7 cellular contexts compared by ENCODE assay signal in genomic region chr20:30164389-30164788, GRCh38.
DNase-seq lines count a peak whose midpoint lies in the region; ATAC-seq and TF ChIP-seq lines count a peak whose summit lies in the region.
"Not testable (repeated sequence)": the region's sequence is repeated elsewhere in the genome, so short reads cannot be mapped to it uniquely, and the experiment has no call there.

No MANE protein-coding gene starts in this region.

- not testable (repeated sequence) for H3K9me3 Mint-ChIP-seq in CD4-positive, alpha-beta T cell; activated CD8-positive, alpha-beta memory T cell treated with anti-CD3 and anti-CD28 coated beads, Interleukin-2, amount 10 ng/mL, durations not matched to agents 7 days and 5 days (ENCODE audit: low read depth); activated naive CD8-positive, alpha-beta T cell (ENCODE audit: low read depth)
- peaks cover 0 to 12% (median 0%) of the 10 kb centered on the region in 3 donors for H3K9me3 Mint-ChIP-seq in T-cell
- H3K9me3 Mint-ChIP-seq in activated CD4-positive, alpha-beta T cell treated with anti-CD3 and anti-CD28 coated beads, Interleukin-2, amount 10 ng/mL, durations not matched to agents 24 days and 14 days: peaks cover 30% of the 10 kb centered on the region
- H3K9me3 Mint-ChIP-seq in activated T-helper 2 cell treated with anti-CD3 and anti-CD28 coated beads, Interferon-gamma antibody, Interleukin-2, Interleukin-4, amounts not matched to agents 10 μg/mL and 5 μg/mL and 100 μg/mL, durations not matched to agents 14 hours and 24 hours and 36 hours: peaks cover 29% of the 10 kb centered on the region
- peaks cover 0 to 40% (median 11%) of the 10 kb centered on the region in 11 donors for H3K9me3 Mint-ChIP-seq in naive thymus-derived CD4-positive, alpha-beta T cell

- H3K4me1 Mint-ChIP-seq in CD4-positive, alpha-beta T cell (ENCODE audit: low read depth): peaks cover 15% of the 10 kb centered on the region
- H3K4me1 Mint-ChIP-seq in T-cell: peaks cover 28 to 41% (median 32%) of the 10 kb centered on the region in 3 donors
- H3K4me1 Mint-ChIP-seq in activated CD4-positive, alpha-beta T cell treated with anti-CD3 and anti-CD28 coated beads, Interleukin-2, amount 10 ng/mL, durations not matched to agents 24 days and 14 days: peaks cover 21% of the 10 kb centered on the region
- peaks cover 28% of the 10 kb centered on the region for H3K4me1 Mint-ChIP-seq in activated CD8-positive, alpha-beta memory T cell treated with anti-CD3 and anti-CD28 coated beads, Interleukin-2, amount 10 ng/mL, durations not matched to agents 7 days and 5 days
- H3K4me1 Mint-ChIP-seq in activated T-helper 2 cell treated with anti-CD3 and anti-CD28 coated beads, Interferon-gamma antibody, Interleukin-2, Interleukin-4, amounts not matched to agents 10 μg/mL and 5 μg/mL and 100 μg/mL, durations not matched to agents 14 hours and 24 hours and 36 hours (ENCODE audit: low read depth): peaks cover 21% of the 10 kb centered on the region
- H3K4me1 Mint-ChIP-seq in activated naive CD8-positive, alpha-beta T cell (ENCODE audit: low read depth): peaks cover 69% of the 10 kb centered on the region
- peaks cover 0 to 60% (median 15%) of the 10 kb centered on the region in 7 donors for H3K4me1 Mint-ChIP-seq in naive thymus-derived CD4-positive, alpha-beta T cell

- H3K27me3 ChIP-seq in CD4-positive, alpha-beta T cell (ENCODE audit: control insufficient read depth, insufficient read depth, low read length); naive thymus-derived CD4-positive, alpha-beta T cell (ENCODE audit: control insufficient read depth in 2 of 2, insufficient read depth in 2 of 2, low read length in 2 of 2): not testable (repeated sequence)

- H3K27ac Mint-ChIP-seq in CD4-positive, alpha-beta T cell: peak overlapping the region; percentile 69
- H3K27ac Mint-ChIP-seq in T-cell: peak overlapping the region; percentile 81 to 82
- peak overlapping the region; percentile 82 for H3K27ac Mint-ChIP-seq in activated CD4-positive, alpha-beta T cell treated with anti-CD3 and anti-CD28 coated beads, Interleukin-2, amount 10 ng/mL, durations not matched to agents 24 days and 14 days
- H3K27ac Mint-ChIP-seq in activated CD8-positive, alpha-beta memory T cell treated with anti-CD3 and anti-CD28 coated beads, Interleukin-2, amount 10 ng/mL, durations not matched to agents 7 days and 5 days: peak overlapping the region; percentile 4
- peak overlapping the region; percentile 57 for H3K27ac Mint-ChIP-seq in activated T-helper 2 cell treated with anti-CD3 and anti-CD28 coated beads, Interferon-gamma antibody, Interleukin-2, Interleukin-4, amounts not matched to agents 10 μg/mL and 5 μg/mL and 100 μg/mL, durations not matched to agents 14 hours and 24 hours and 36 hours
- peak overlapping the region; percentile 92 for H3K27ac Mint-ChIP-seq in activated naive CD8-positive, alpha-beta T cell
- H3K27ac Mint-ChIP-seq in naive thymus-derived CD4-positive, alpha-beta T cell: peak overlapping the region in 7 of 9 donors; percentile 47 to 96 (median 85)

- H3K27me3 Mint-ChIP-seq in CD4-positive, alpha-beta T cell; T-cell; activated CD4-positive, alpha-beta T cell treated with anti-CD3 and anti-CD28 coated beads, Interleukin-2, amount 10 ng/mL, durations not matched to agents 24 days and 14 days; activated CD8-positive, alpha-beta memory T cell treated with anti-CD3 and anti-CD28 coated beads, Interleukin-2, amount 10 ng/mL, durations not matched to agents 7 days and 5 days; activated T-helper 2 cell treated with anti-CD3 and anti-CD28 coated beads, Interferon-gamma antibody, Interleukin-2, Interleukin-4, amounts not matched to agents 10 μg/mL and 5 μg/mL and 100 μg/mL, durations not matched to agents 14 hours and 24 hours and 36 hours (ENCODE audit: low read depth); activated naive CD8-positive, alpha-beta T cell; naive thymus-derived CD4-positive, alpha-beta T cell: not testable (repeated sequence)

- H3K4me3 Mint-ChIP-seq in CD4-positive, alpha-beta T cell; activated CD8-positive, alpha-beta memory T cell treated with anti-CD3 and anti-CD28 coated beads, Interleukin-2, amount 10 ng/mL, durations not matched to agents 7 days and 5 days; activated T-helper 2 cell treated with anti-CD3 and anti-CD28 coated beads, Interferon-gamma antibody, Interleukin-2, Interleukin-4, amounts not matched to agents 10 μg/mL and 5 μg/mL and 100 μg/mL, durations not matched to agents 14 hours and 24 hours and 36 hours (ENCODE audit: low read depth): not testable (repeated sequence)
- H3K4me3 Mint-ChIP-seq in T-cell: peak overlapping the region in 2 of 3 donors; percentile 15 to 58
- H3K4me3 Mint-ChIP-seq in activated CD4-positive, alpha-beta T cell treated with anti-CD3 and anti-CD28 coated beads, Interleukin-2, amount 10 ng/mL, durations not matched to agents 24 days and 14 days: peak overlapping the region; percentile 18
- H3K4me3 Mint-ChIP-seq in activated naive CD8-positive, alpha-beta T cell: peak overlapping the region; percentile 58
- H3K4me3 Mint-ChIP-seq in naive thymus-derived CD4-positive, alpha-beta T cell: peak overlapping the region in 5 of 10 donors; percentile 44 to 57 (median 47)

- CTCF ChIA-PET in CD4-positive, alpha-beta T cell (lab: Charles Lee); T-cell (lab: Charles Lee); activated CD8-positive, alpha-beta memory T cell treated with anti-CD3 and anti-CD28 coated beads, Interleukin-2, amount 10 ng/mL, durations not matched to agents 7 days and 5 days (lab: Charles Lee); naive thymus-derived CD4-positive, alpha-beta T cell (lab: Charles Lee): not testable (repeated sequence)

- TF ChIP-seq CTCF in CD4-positive, alpha-beta T cell (IDR thresholded peaks at IDR 0.05): not testable (repeated sequence)

- not testable (repeated sequence) for ATAC-seq in CD4-positive, alpha-beta T cell (ENCODE audit: poor library complexity); activated CD8-positive, alpha-beta memory T cell treated with anti-CD3 and anti-CD28 coated beads, Interleukin-2, amount 10 ng/mL, durations not matched to agents 7 days and 5 days; naive thymus-derived CD4-positive, alpha-beta T cell
- ATAC-seq in T-cell (replicated peaks in 1 of 4): peak in 3 of 4 experiments; percentile 19 to 43 (median 34)

- POLR2A ChIA-PET in CD4-positive, alpha-beta T cell (lab: Charles Lee); T-cell (lab: Charles Lee): not testable (repeated sequence)
- POLR2A ChIA-PET in naive thymus-derived CD4-positive, alpha-beta T cell (lab: Charles Lee): interaction anchor here (0.7 kb wide), 1 partner anchor 103 kb away, joined by 3 read pairs; no protein-coding TSS in a partner anchor

- intact Hi-C loops in CD4-positive, alpha-beta T cell (cut with DNase I, micrococcal nuclease); activated CD4-positive, alpha-beta T cell treated with anti-CD3 and anti-CD28 coated beads, Interleukin-2, amount 10 ng/mL, durations not matched to agents 24 days and 14 days (cut with micrococcal nuclease); naive thymus-derived CD4-positive, alpha-beta T cell (cut with micrococcal nuclease): not testable (repeated sequence)
- intact Hi-C loops in activated T-helper 2 cell treated with anti-CD3 and anti-CD28 coated beads, Interferon-gamma antibody, Interleukin-2, Interleukin-4, amounts not matched to agents 10 μg/mL and 5 μg/mL and 100 μg/mL, durations not matched to agents 14 hours and 24 hours and 36 hours (cut with micrococcal nuclease): loop anchor here (5.0 kb wide), 1 partner anchor 857 kb away; no protein-coding TSS in a partner anchor

- not testable (repeated sequence) for H3K4me1 ChIP-seq in naive thymus-derived CD4-positive, alpha-beta T cell (ENCODE audit: control insufficient read depth in 2 of 2, insufficient read depth in 2 of 2, low read length in 2 of 2)

- H3K4me3 ChIP-seq in naive thymus-derived CD4-positive, alpha-beta T cell (ENCODE audit: low read length): not testable (repeated sequence)

- H3K9me3 ChIP-seq in CD4-positive, alpha-beta T cell (ENCODE audit: control insufficient read depth, low read length); naive thymus-derived CD4-positive, alpha-beta T cell (ENCODE audit: control insufficient read depth in 2 of 3, low read length in 3 of 3): not testable (repeated sequence)

- not testable (repeated sequence) for DNase-seq in CD4-positive, alpha-beta T cell; T-cell; activated CD4-positive, alpha-beta T cell treated with anti-CD3 and anti-CD28 coated beads, Interleukin-2, amount 10 ng/mL, durations not matched to agents 24 days and 14 days; activated CD8-positive, alpha-beta memory T cell treated with anti-CD3 and anti-CD28 coated beads, Interleukin-2, amount 10 ng/mL, durations not matched to agents 7 days and 5 days; activated T-helper 2 cell treated with anti-CD3 and anti-CD28 coated beads, Interferon-gamma antibody, Interleukin-2, Interleukin-4, amounts not matched to agents 10 μg/mL and 5 μg/mL and 100 μg/mL, durations not matched to agents 14 hours and 24 hours and 36 hours (ENCODE audit: low spot score)
- DNase-seq in naive thymus-derived CD4-positive, alpha-beta T cell: peak in 3 of 9 donors; percentile 14 to 38 (median 16)

- not testable (repeated sequence) for H3K36me3 ChIP-seq in naive thymus-derived CD4-positive, alpha-beta T cell (ENCODE audit: control insufficient read depth in 2 of 3, insufficient read depth in 3 of 3, low read length in 3 of 3)

- H3K36me3 Mint-ChIP-seq in CD4-positive, alpha-beta T cell (ENCODE audit: low read depth); T-cell: not testable (repeated sequence)
- peaks cover 45% of the 10 kb centered on the region for H3K36me3 Mint-ChIP-seq in activated CD4-positive, alpha-beta T cell treated with anti-CD3 and anti-CD28 coated beads, Interleukin-2, amount 10 ng/mL, durations not matched to agents 24 days and 14 days (ENCODE audit: low read depth)
- peaks cover 40% of the 10 kb centered on the region for H3K36me3 Mint-ChIP-seq in activated CD8-positive, alpha-beta memory T cell treated with anti-CD3 and anti-CD28 coated beads, Interleukin-2, amount 10 ng/mL, durations not matched to agents 7 days and 5 days
- peaks cover 40% of the 10 kb centered on the region for H3K36me3 Mint-ChIP-seq in activated T-helper 2 cell treated with anti-CD3 and anti-CD28 coated beads, Interferon-gamma antibody, Interleukin-2, Interleukin-4, amounts not matched to agents 10 μg/mL and 5 μg/mL and 100 μg/mL, durations not matched to agents 14 hours and 24 hours and 36 hours (ENCODE audit: low read depth)
- peaks cover 12% of the 10 kb centered on the region for H3K36me3 Mint-ChIP-seq in activated naive CD8-positive, alpha-beta T cell
- H3K36me3 Mint-ChIP-seq in naive thymus-derived CD4-positive, alpha-beta T cell: peaks cover 0 to 67% (median 4%) of the 10 kb centered on the region in 5 donors

- H3K27ac ChIP-seq in CD4-positive, alpha-beta T cell (ENCODE audit: low read depth, low read length): not testable (repeated sequence)
- peak overlapping the region; percentile 33 for H3K27ac ChIP-seq in naive thymus-derived CD4-positive, alpha-beta T cell (ENCODE audit: low read depth, low read length)

Comparison
In these comparisons a context has a peak if more than half of its experiments do, and no peak if none do; other contexts are left out.
1. H3K27ac Mint-ChIP-seq: peak in every context shown above with its lines; median percentile 92 in activated naive CD8-positive, alpha-beta T cell; 85 in naive thymus-derived CD4-positive, alpha-beta T cell; 82 in activated CD4-positive, alpha-beta T cell treated with anti-CD3 and anti-CD28 coated beads, Interleukin-2, amount 10 ng/mL, durations not matched to agents 24 days and 14 days; 82 in T-cell; 69 in CD4-positive, alpha-beta T cell; 57 in activated T-helper 2 cell treated with anti-CD3 and anti-CD28 coated beads, Interferon-gamma antibody, Interleukin-2, Interleukin-4, amounts not matched to agents 10 μg/mL and 5 μg/mL and 100 μg/mL, durations not matched to agents 14 hours and 24 hours and 36 hours; 4 in activated CD8-positive, alpha-beta memory T cell treated with anti-CD3 and anti-CD28 coated beads, Interleukin-2, amount 10 ng/mL, durations not matched to agents 7 days and 5 days.